ENCODE assay signal across 21 cellular contexts in genomic region chr7:127821146-127821545, GRCh38.
DNase-seq lines count a peak whose midpoint lies in the region; ATAC-seq and TF ChIP-seq lines count a peak whose summit lies in the region.
"Had no signal": no experiment of that assay in that cellular context is flagged by ENCODE, and none has a peak within 500 bp of the region (broad histone marks: within the 10 kb centered on the region; RNA-seq: fewer than 3 reads in every experiment).

No MANE protein-coding gene starts in this region.

- H3K36me3 ChIP-seq in neural progenitor cell = no peaks in the 10 kb centered on the region
- H3K36me3 ChIP-seq: cardiac muscle cell had no signal

- H3K9me3 Mint-ChIP-seq in endothelial cell (ENCODE audit: unreplicated experiment) = no peaks in the 10 kb centered on the region
- no peaks in the 10 kb centered on the region for H3K9me3 Mint-ChIP-seq in neural progenitor cell
- H3K9me3 Mint-ChIP-seq: T-helper 1 cell treated with Interleukin-12 subunit alpha and Interleukin-12 subunit beta and Interleukin-4 antibody, amounts not matched to agents 30 μg/mL and 1 μg/mL, for 36 hours; type B pancreatic cell had no signal

- H3K4me1 Mint-ChIP-seq in endothelial cell (ENCODE audit: unreplicated experiment) (peaks cover 56% of the 10 kb centered on the region), neural progenitor cell (peaks cover 38% of the 10 kb centered on the region)

- no peak overlapping the region for H3K9ac ChIP-seq in neural progenitor cell

- H3K4me1 ChIP-seq in neural progenitor cell = peaks cover 17% of the 10 kb centered on the region

- in situ Hi-C loops in G401 (cut with HindIII; ENCODE audit: low sequenced_read_pairs) = no loop called here

- H3K9me3 ChIP-seq in neural progenitor cell (ENCODE audit: low read depth) = no peaks in the 10 kb centered on the region
- H3K9me3 ChIP-seq: mucosa of descending colon had no signal

- no peak for TF ChIP-seq CTCF in endothelial cell (IDR thresholded peaks at IDR 0.05; ENCODE audit: unreplicated experiment)
- no peak for TF ChIP-seq CTCF in neural progenitor cell (IDR thresholded peaks at IDR 0.05)
- TF ChIP-seq CTCF in foreskin fibroblast (IDR thresholded peaks at IDR 0.05; ENCODE audit: low read depth, low read length) = no peak

- H3K79me2 ChIP-seq in neural progenitor cell (ENCODE audit: low read depth) = peaks cover 28% of the 10 kb centered on the region

- ATAC-seq in SK-N-SH treated with all-trans-retinoic acid at 6 μM for 48 hours (peak; percentile 12; the same call in 2 of the 3 replicates), HG03045 (IDR thresholded peaks at IDR 0.05; ENCODE audit: unreplicated experiment) (no peak)
- ATAC-seq: left cardiac atrium, mucosa of descending colon, right cardiac atrium had no signal

- H3K27me3 Mint-ChIP-seq in endothelial cell (ENCODE audit: unreplicated experiment) (peaks cover 10% of the 10 kb centered on the region), neural progenitor cell (ENCODE audit: insufficient read depth, low read depth) (peaks cover 2% of the 10 kb centered on the region)
- H3K27me3 Mint-ChIP-seq: type B pancreatic cell had no signal

- no peaks in the 10 kb centered on the region for H3F3A ChIP-seq in neural progenitor cell (ENCODE audit: low read depth)

- H3K36me3 Mint-ChIP-seq in endothelial cell (ENCODE audit: low read depth, unreplicated experiment) (no peaks in the 10 kb centered on the region), neural progenitor cell (no peaks in the 10 kb centered on the region)
- H3K36me3 Mint-ChIP-seq: type B pancreatic cell had no signal

- no peak overlapping the region for H3K4me2 ChIP-seq in neural progenitor cell

- H3K27ac ChIP-seq in neural progenitor cell = no peak overlapping the region
- H3K27ac ChIP-seq: cardiac muscle cell had no signal

- H3K27me3 ChIP-seq in neural progenitor cell = no peaks in the 10 kb centered on the region
- H3K27me3 ChIP-seq: cardiac muscle cell had no signal

- no peak overlapping the region for H2AFZ ChIP-seq in neural progenitor cell (replicated peaks)

- DNase-seq in G401 (ENCODE audit: low spot score) (peak; percentile 67), endothelial cell (ENCODE audit: low spot score) (no peak), neural progenitor cell (ENCODE audit: low spot score) (no peak), foreskin fibroblast (no peak), NCI-H82 (lab: John Stamatoyannopoulos, UW) (no peak)
- DNase-seq: AML-193; Calu3; dermis blood vessel endothelial cell; EL; left cardiac atrium; mucosa of descending colon; NCI-H1105; NCI-H526 treated with DMSO at 0.1 percent for 48 hours; right cardiac atrium; SIG-M5; stimulated activated naive CD4-positive, alpha-beta T cell treated with Interleukin-2 at 50 U/mL for 16 hours had no signal

- H3K4me3 Mint-ChIP-seq in endothelial cell (ENCODE audit: unreplicated experiment) (no peak overlapping the region), neural progenitor cell (no peak overlapping the region)

- H3K4me3 ChIP-seq in neural progenitor cell (no peak overlapping the region), foreskin fibroblast (ENCODE audit: low read depth in 1 of 2, low read length in 2 of 2) (no peak overlapping the region)
- H3K4me3 ChIP-seq: cardiac muscle cell, mucosa of descending colon had no signal

- H3K27ac Mint-ChIP-seq in endothelial cell (ENCODE audit: unreplicated experiment) (peak overlapping the region; percentile 83), neural progenitor cell (peak overlapping the region; percentile 75)

- peaks cover 14% of the 10 kb centered on the region for H4K20me1 ChIP-seq in neural progenitor cell (ENCODE audit: low read depth)

TF ChIP-seq in SK-N-SH treated with all-trans-retinoic acid at 6 μM for 48 hours, 23 proteins besides CTCF, POLR2A, EP300 and RAD21:
- TF ChIP-seq ZNF565 (CRISPR knock-in tag; conservative IDR thresholded peaks at IDR 0.05; ENCODE audit: low read depth) (no peak), ISL1 (CRISPR knock-in tag; IDR thresholded peaks at IDR 0.05) (no peak), ESRRG (CRISPR knock-in tag; IDR thresholded peaks at IDR 0.05) (no peak), ZNF70 (CRISPR knock-in tag; IDR thresholded peaks at IDR 0.05) (no peak), CREB5 (CRISPR knock-in tag; IDR thresholded peaks at IDR 0.05; ENCODE audit: low read depth) (no peak), BACH2 (CRISPR knock-in tag; IDR thresholded peaks at IDR 0.05; ENCODE audit: borderline replicate concordance) (no peak), ZFP30 (CRISPR knock-in tag; IDR thresholded peaks at IDR 0.05) (no peak), TSHZ2 (CRISPR knock-in tag; IDR thresholded peaks at IDR 0.05) (no peak), PPARA (CRISPR knock-in tag; IDR thresholded peaks at IDR 0.05; ENCODE audit: borderline replicate concordance) (no peak)
- TF ChIP-seq, protein P1, sequence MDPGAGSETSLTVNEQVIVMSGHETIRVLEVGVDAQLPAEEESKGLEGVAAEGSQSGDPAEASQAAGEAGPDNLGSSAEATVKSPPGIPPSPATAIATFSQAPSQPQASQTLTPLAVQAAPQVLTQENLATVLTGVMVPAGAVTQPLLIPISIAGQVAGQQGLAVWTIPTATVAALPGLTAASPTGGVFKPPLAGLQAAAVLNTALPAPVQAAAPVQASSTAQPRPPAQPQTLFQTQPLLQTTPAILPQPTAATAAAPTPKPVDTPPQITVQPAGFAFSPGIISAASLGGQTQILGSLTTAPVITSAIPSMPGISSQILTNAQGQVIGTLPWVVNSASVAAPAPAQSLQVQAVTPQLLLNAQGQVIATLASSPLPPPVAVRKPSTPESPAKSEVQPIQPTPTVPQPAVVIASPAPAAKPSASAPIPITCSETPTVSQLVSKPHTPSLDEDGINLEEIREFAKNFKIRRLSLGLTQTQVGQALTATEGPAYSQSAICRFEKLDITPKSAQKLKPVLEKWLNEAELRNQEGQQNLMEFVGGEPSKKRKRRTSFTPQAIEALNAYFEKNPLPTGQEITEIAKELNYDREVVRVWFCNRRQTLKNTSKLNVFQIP (CRISPR knock-in tag; IDR thresholded peaks at IDR 0.05; ENCODE audit: borderline replicate concordance, low read depth) = no peak
